13 cellular contexts compared by ENCODE assay signal in the genomic region with DNA sequence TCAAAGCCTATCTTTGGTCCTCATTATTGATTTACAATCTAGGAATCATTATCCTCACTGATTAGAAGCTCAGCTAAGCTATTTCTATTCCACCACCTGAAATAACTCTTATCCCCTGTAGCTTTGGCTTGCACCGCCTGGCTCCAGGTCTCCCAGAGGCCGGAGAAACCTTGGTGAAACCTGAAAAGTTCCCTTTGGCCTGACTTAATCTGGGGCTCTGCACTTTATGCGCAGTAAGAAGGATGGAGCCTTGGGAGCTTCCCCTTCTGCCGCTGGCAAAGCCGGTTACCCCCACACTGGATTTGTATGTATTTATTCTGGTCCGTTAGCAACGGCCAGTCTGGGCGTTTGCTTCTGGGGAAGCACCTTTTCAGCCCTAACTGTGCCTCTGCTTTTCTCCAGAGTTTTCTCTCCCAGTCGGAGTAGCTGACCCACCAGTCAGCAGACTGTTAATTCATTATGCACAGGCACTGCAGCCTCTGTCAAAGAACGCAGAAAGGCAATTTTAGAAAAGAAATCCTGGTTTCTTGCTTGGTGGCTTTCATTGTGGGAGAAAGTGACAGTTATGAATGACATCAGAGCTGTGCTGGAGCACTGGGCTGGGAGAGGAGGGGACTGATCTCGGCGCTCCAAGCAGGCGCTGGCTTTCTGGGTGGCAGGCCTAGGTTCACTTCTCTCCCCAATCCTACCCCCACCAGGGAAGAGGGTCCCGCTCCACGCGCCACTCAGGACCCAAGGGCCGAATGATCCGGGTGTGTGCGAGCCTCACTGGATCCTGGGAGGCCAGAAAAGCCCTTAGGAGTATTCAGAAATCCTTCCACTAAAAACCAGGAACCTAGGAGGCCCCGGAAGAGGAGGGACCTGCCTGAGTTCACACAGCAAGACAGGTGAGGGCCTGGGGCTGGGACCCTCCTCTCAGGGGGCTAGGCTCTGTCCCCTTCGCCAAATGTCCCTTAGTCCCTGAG.
"Had no signal": no experiment of that assay in that cellular context is flagged by ENCODE, and none has a peak within 500 bp of the region (broad histone marks: within the 10 kb centered on the region; RNA-seq: fewer than 3 reads in every experiment).

No MANE protein-coding gene starts in this region.

- H3K36me3 Mint-ChIP-seq: activated naive CD8-positive, alpha-beta T cell treated with anti-CD3 and anti-CD28 coated beads, Interleukin-2, amount 10 ng/mL, durations not matched to agents 7 days and 5 days had no signal

- H3K27ac Mint-ChIP-seq: activated naive CD8-positive, alpha-beta T cell treated with anti-CD3 and anti-CD28 coated beads, Interleukin-2, amount 10 ng/mL, durations not matched to agents 7 days and 5 days; T-helper 1 cell treated with Interleukin-12 subunit alpha and Interleukin-12 subunit beta and Interleukin-4 antibody, amounts not matched to agents 30 μg/mL and 1 μg/mL, for 36 hours had no signal

- H3K4me3 Mint-ChIP-seq: activated naive CD8-positive, alpha-beta T cell treated with anti-CD3 and anti-CD28 coated beads, Interleukin-2, amount 10 ng/mL, durations not matched to agents 7 days and 5 days; effector memory CD8-positive, alpha-beta T cell; naive thymus-derived CD8-positive, alpha-beta T cell; T-helper 1 cell treated with Interleukin-12 subunit alpha and Interleukin-12 subunit beta and Interleukin-4 antibody, amounts not matched to agents 30 μg/mL and 1 μg/mL, for 36 hours had no signal

- ATAC-seq: effector memory CD8-positive, alpha-beta T cell; naive thymus-derived CD8-positive, alpha-beta T cell had no signal

- DNase-seq: activated CD4-positive, alpha-beta T cell treated with anti-CD3 and anti-CD28 coated beads for 1 hour; activated naive CD4-positive, alpha-beta T cell treated with Interleukin-2 at 50 U/mL for 16 hours; activated naive CD8-positive, alpha-beta T cell treated with anti-CD3 and anti-CD28 coated beads, Interleukin-2, amount 10 ng/mL, durations not matched to agents 7 days and 5 days; amygdala; dermis blood vessel endothelial cell; effector memory CD8-positive, alpha-beta T cell; mesendoderm; stimulated activated CD4-positive, alpha-beta T cell treated with anti-CD3 and anti-CD28 coated beads, Interleukin-12 subunit alpha, Interleukin-12 subunit beta, amount 100 ng/mL, for 4 hours; stimulated activated CD4-positive, alpha-beta T cell treated with anti-CD3 and anti-CD28 coated beads, Interleukin-1b, Interleukin-23, amount 100 ng/mL, for 48 hours; stimulated activated CD8-positive, alpha-beta memory T cell treated with anti-CD3 and anti-CD28 coated beads, Interleukin-4, amount 100 ng/mL, for 48 hours; stimulated activated naive CD4-positive, alpha-beta T cell had no signal

- H3K9me3 Mint-ChIP-seq: effector memory CD8-positive, alpha-beta T cell; T-helper 1 cell treated with Interleukin-12 subunit alpha and Interleukin-12 subunit beta and Interleukin-4 antibody, amounts not matched to agents 30 μg/mL and 1 μg/mL, for 36 hours had no signal

- H3K4me1 Mint-ChIP-seq: activated naive CD8-positive, alpha-beta T cell treated with anti-CD3 and anti-CD28 coated beads, Interleukin-2, amount 10 ng/mL, durations not matched to agents 7 days and 5 days; naive thymus-derived CD8-positive, alpha-beta T cell had no signal
